In the genomic region with DNA sequence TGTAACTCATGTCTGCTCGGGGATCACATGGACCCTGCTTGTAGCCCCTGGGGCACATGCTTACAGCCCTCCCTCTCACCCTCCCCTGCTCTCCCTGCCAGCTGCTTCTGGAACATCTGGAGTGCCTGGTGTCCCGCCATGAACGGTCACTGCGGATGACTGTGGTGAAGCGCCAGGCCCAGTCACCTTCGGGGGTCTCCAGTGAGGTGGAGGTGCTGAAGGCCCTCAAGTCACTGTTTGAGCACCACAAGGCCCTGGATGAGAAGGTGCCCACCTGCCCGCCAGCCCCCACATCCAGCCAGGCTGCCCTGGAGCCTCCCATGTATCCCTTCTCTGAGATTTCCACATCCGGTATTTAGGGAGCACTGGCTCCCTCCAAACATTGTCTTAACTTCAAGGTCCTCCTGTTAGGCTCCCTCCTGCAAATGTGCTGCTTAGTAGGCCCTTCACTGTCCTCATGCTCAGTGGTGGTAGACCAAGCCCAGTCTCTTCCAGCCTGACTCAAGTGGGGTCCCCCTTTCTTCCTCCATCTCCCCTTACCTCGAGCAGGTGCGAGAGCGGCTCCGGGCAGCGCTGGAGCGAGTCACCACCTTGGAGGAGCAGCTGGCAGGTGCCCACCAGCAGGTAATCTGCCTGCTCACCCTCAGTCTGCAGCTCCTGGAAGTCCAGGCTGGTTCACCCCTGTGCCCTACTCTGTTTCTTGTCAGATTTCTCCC, we compare ENCODE assay signal across 29 cellular contexts. TPM values are rescaled to one million over a fixed set of nuclear protein-coding genes. Genes with fewer than 3 reads are reported as not detected.
A peak's percentile ranks its signal among the peaks of the same experiment; 100 is the strongest.
DNase-seq lines count a peak whose midpoint lies in the region; ATAC-seq, FAIRE-seq and TF ChIP-seq lines count a peak whose summit lies in the region.
"Had no signal": no experiment of that assay in that cellular context is flagged by ENCODE, and none has a peak within 500 bp of the region (broad histone marks: within the 10 kb centered on the region; RNA-seq: fewer than 3 reads in every experiment).

No MANE protein-coding gene starts in this region.

- H3K4me3 Mint-ChIP-seq in stimulated activated effector memory CD8-positive, alpha-beta T cell treated with anti-CD3 and anti-CD28 coated beads, Interleukin-12 subunit alpha, Interleukin-12 subunit beta, amount 100 ng/mL, for 72 hours: no peak overlapping the region
- H3K4me3 Mint-ChIP-seq: CD14-positive monocyte; CD4-positive, alpha-beta T cell; CD8-positive, alpha-beta memory T cell had no signal

- peaks cover 51% of the 10 kb centered on the region for H3K36me3 Mint-ChIP-seq in stimulated activated effector memory CD8-positive, alpha-beta T cell treated with anti-CD3 and anti-CD28 coated beads, Interleukin-12 subunit alpha, Interleukin-12 subunit beta, amount 100 ng/mL, for 72 hours
- H3K36me3 Mint-ChIP-seq: CD14-positive monocyte; CD8-positive, alpha-beta memory T cell had no signal

- H3K4me1 ChIP-seq in heart left ventricle (peaks cover 0 to 44% (median 17%) of the 10 kb centered on the region in 12 donors), kidney (ENCODE audit: control insufficient read depth in 1 of 2, insufficient read depth in 1 of 2, low read depth in 1 of 2, low read length in 2 of 2) (peaks cover 0 to 5% of the 10 kb centered on the region in 2 donors), osteoblast (ENCODE audit: insufficient read depth, low read length) (peaks cover 16% of the 10 kb centered on the region)

- 93 to 99% (median 96%) methylated on average over 13 to 14 of the region's 14 CpGs for WGBS in heart left ventricle, 4 donors

- H2AFZ ChIP-seq in osteoblast (ENCODE audit: low read length): no peak overlapping the region
- H2AFZ ChIP-seq: GM23248 had no signal

- DNase-seq in cardiac septum (ENCODE audit: low spot score): peak; percentile 51
- DNase-seq in heart left ventricle: no peak
- DNase-seq in kidney: peak; percentile 52
- DNase-seq in osteoblast (ENCODE audit: insufficient read length, low spot score, missing footprints): peak; percentile 27
- no peak for DNase-seq in stimulated activated effector memory CD8-positive, alpha-beta T cell treated with anti-CD3 and anti-CD28 coated beads, Interleukin-12 subunit alpha, Interleukin-12 subunit beta, amount 100 ng/mL, for 72 hours (ENCODE audit: low spot score in 2 of 2)
- DNase-seq in foreskin melanocyte: no peak
- DNase-seq in T-helper 1 cell: no peak
- DNase-seq: 8988T; ACHN; AML-193; BE2C; Calu3; CD4-positive, alpha-beta T cell; DMS53; DMS79 treated with DMSO at 0.1 percent for 48 hours; GF-D8; GM23248; H7; HCEC 1CT had no signal

- intact Hi-C loops in cardiac septum (cut with DNase I): loop anchor here (10.0 kb wide), 1 partner anchor 291 kb away; no protein-coding TSS in a partner anchor
- intact Hi-C loops in heart left ventricle (cut with DNase I): loop anchor here in 6 of 10 donors (5.0 to 10.0 kb wide), 6 partner anchors 38 to 301 kb away; a partner anchor contains a TSS
- intact Hi-C loops in kidney (cut with DNase I): loop anchor here (5.0 kb wide), 1 partner anchor 173 kb away; no protein-coding TSS in a partner anchor

- H3K27me3 ChIP-seq in heart left ventricle (peaks cover 0 to 5% (median 0%) of the 10 kb centered on the region in 9 donors), osteoblast (ENCODE audit: insufficient read depth, low read length) (no peaks in the 10 kb centered on the region)
- H3K27me3 ChIP-seq: BE2C; BLaER1 treated with 17β-estradiol and CSF1 and Interleukin-3, amounts not matched to agents 10 nM and 100 nM had no signal

- no peaks in the 10 kb centered on the region for H3K9me3 Mint-ChIP-seq in stimulated activated effector memory CD8-positive, alpha-beta T cell treated with anti-CD3 and anti-CD28 coated beads, Interleukin-12 subunit alpha, Interleukin-12 subunit beta, amount 100 ng/mL, for 72 hours
- H3K9me3 Mint-ChIP-seq: CD14-positive monocyte; CD4-positive, alpha-beta T cell; CD8-positive, alpha-beta memory T cell had no signal

- peak overlapping the region; percentile 64 for H3K27ac Mint-ChIP-seq in stimulated activated effector memory CD8-positive, alpha-beta T cell treated with anti-CD3 and anti-CD28 coated beads, Interleukin-12 subunit alpha, Interleukin-12 subunit beta, amount 100 ng/mL, for 72 hours
- H3K27ac Mint-ChIP-seq: CD14-positive monocyte; CD4-positive, alpha-beta T cell had no signal

- H3K4me1 Mint-ChIP-seq in stimulated activated effector memory CD8-positive, alpha-beta T cell treated with anti-CD3 and anti-CD28 coated beads, Interleukin-12 subunit alpha, Interleukin-12 subunit beta, amount 100 ng/mL, for 72 hours: peaks cover 7% of the 10 kb centered on the region

- no peak overlapping the region for H3K4me3 ChIP-seq in heart left ventricle
- H3K4me3 ChIP-seq in kidney (ENCODE audit: low read length in 2 of 2): no peak overlapping the region
- H3K4me3 ChIP-seq in osteoblast (ENCODE audit: insufficient read depth, low read length): no peak overlapping the region
- H3K4me3 ChIP-seq: A549; BLaER1 treated with 17β-estradiol and CSF1 and Interleukin-3, amounts not matched to agents 10 nM and 100 nM; GM23248 had no signal

- no peak overlapping the region for H3K9ac ChIP-seq in kidney (ENCODE audit: low read length in 2 of 2)
- H3K9ac ChIP-seq: GM23248 had no signal

- peaks cover 0 to 26% (median 0%) of the 10 kb centered on the region in 9 donors for H3K36me3 ChIP-seq in heart left ventricle
- H3K36me3 ChIP-seq in kidney (ENCODE audit: control insufficient read depth in 1 of 2, insufficient read depth in 2 of 2, low read length in 2 of 2): no peaks in the 10 kb centered on the region
- H3K36me3 ChIP-seq in osteoblast (ENCODE audit: insufficient read depth, low read length): no peaks in the 10 kb centered on the region
- H3K36me3 ChIP-seq: BE2C had no signal

- H3K9me3 ChIP-seq in heart left ventricle: no peaks in the 10 kb centered on the region
- no peaks in the 10 kb centered on the region for H3K9me3 ChIP-seq in kidney (ENCODE audit: control insufficient read depth in 1 of 2, low read length in 2 of 2)
- no peaks in the 10 kb centered on the region for H3K9me3 ChIP-seq in osteoblast (ENCODE audit: low read depth, low read length)
- H3K9me3 ChIP-seq: A549; BE2C; BLaER1 treated with 17β-estradiol and CSF1 and Interleukin-3, amounts not matched to agents 10 nM and 100 nM had no signal

- no peak for FAIRE-seq in kidney (lab: Jason Lieb, UNC)
- FAIRE-seq: A549, GM12891, GM18507, H1 had no signal

- no peaks in the 10 kb centered on the region for H3K79me2 ChIP-seq in osteoblast (ENCODE audit: insufficient read depth, low read length)

- ATAC-seq in heart left ventricle (no peak), HG02938 (IDR thresholded peaks at IDR 0.05; ENCODE audit: unreplicated experiment) (no peak)
- ATAC-seq in stimulated activated effector memory CD8-positive, alpha-beta T cell treated with anti-CD3 and anti-CD28 coated beads, Interleukin-12 subunit alpha, Interleukin-12 subunit beta, amount 100 ng/mL, for 72 hours: no peak
- ATAC-seq: A549 had no signal

- TF ChIP-seq CTCF in heart left ventricle (IDR thresholded peaks at IDR 0.05) (no peak), kidney (IDR thresholded peaks at IDR 0.05; ENCODE audit: borderline replicate concordance, extremely low read depth, insufficient read depth) (no peak), osteoblast (IDR thresholded peaks at IDR 0.05; ENCODE audit: extremely low read depth, low read depth, low read length) (no peak)

- no peak overlapping the region for H3K27ac ChIP-seq in heart left ventricle
- H3K27ac ChIP-seq in kidney (ENCODE audit: low read depth in 2 of 2, low read length in 2 of 2): no peak overlapping the region
- H3K27ac ChIP-seq in osteoblast (ENCODE audit: low read depth, low read length): no peak overlapping the region
- H3K27ac ChIP-seq: A549, GM23248 had no signal

- H3K4me2 ChIP-seq in osteoblast (ENCODE audit: insufficient read depth, low read length): no peak overlapping the region
- H3K4me2 ChIP-seq: A549; BLaER1 treated with 17β-estradiol and CSF1 and Interleukin-3, amounts not matched to agents 10 nM and 100 nM had no signal

- no peaks in the 10 kb centered on the region for H4K20me1 ChIP-seq in osteoblast (ENCODE audit: insufficient read depth, low read length)

- TF ChIP-seq POLR2A in heart left ventricle (IDR thresholded peaks at IDR 0.05): no peak

RNA-seq across cellular contexts. Expression of a gene that starts 17.7 kb away (rescaled TPM):
- total RNA-seq in cardiac septum (46.7 TPM), heart left ventricle (10 to 100 TPM; 15.4 to 50.3 (median 36.9) TPM), kidney (1.7 TPM), osteoblast (8.0 and 10.9 TPM in 2 replicates)
- polyA plus RNA-seq in heart left ventricle (10 to 100 TPM; 11.2 to 35.5 TPM), kidney (ENCODE audit: insufficient read depth, low read depth, low replicate concordance) (5.2 TPM)
- polyA plus RNA-seq: CD8-positive, alpha-beta memory T cell had no signal

RNA-seq across cellular contexts. Expression of a gene that starts 36.8 kb away (rescaled TPM):
- total RNA-seq in cardiac septum (27.7 TPM), heart left ventricle (10 to 100 TPM; 20.0 to 34.8 (median 29.9) TPM), kidney (47.9 TPM), osteoblast (116 and 118 TPM in 2 replicates)
- polyA plus RNA-seq in heart left ventricle (10 to 100 TPM in 1 of 2 donors, 1 to 10 TPM in 1; 9.5 to 45.7 TPM), kidney (ENCODE audit: insufficient read depth, low read depth, low replicate concordance) (47.5 TPM)

RNA-seq across cellular contexts. Expression of a gene that starts 41.8 kb away (rescaled TPM):
- total RNA-seq in cardiac septum (0.16 TPM), heart left ventricle (not detected), kidney (not detected), osteoblast (not detected in 2 replicates)
- polyA plus RNA-seq in heart left ventricle (not detected), kidney (ENCODE audit: insufficient read depth, low read depth, low replicate concordance) (not detected)
- total RNA-seq: Calu3; CD4-positive, alpha-beta T cell; CD8-positive, alpha-beta memory T cell; Daoy; G401; GM23248; H1; H7 had no signal
- polyA plus RNA-seq: A549; CD14-positive monocyte; CD8-positive, alpha-beta memory T cell; GM23248; H1 had no signal

Comparison
In these comparisons a context has a peak if more than half of its experiments do, and no peak if none do; other contexts are left out.
1. DNase-seq: peak in cardiac septum (single experiment), kidney (single experiment) and osteoblast (single experiment); none in heart left ventricle (0 of 5), stimulated activated effector memory CD8-positive, alpha-beta T cell treated with anti-CD3 and anti-CD28 coated beads, Interleukin-12 subunit alpha, Interleukin-12 subunit beta, amount 100 ng/mL, for 72 hours (0 of 2), foreskin melanocyte (single experiment) and T-helper 1 cell (0 of 5).